26 cellular contexts compared by ENCODE assay signal in the genomic region with DNA sequence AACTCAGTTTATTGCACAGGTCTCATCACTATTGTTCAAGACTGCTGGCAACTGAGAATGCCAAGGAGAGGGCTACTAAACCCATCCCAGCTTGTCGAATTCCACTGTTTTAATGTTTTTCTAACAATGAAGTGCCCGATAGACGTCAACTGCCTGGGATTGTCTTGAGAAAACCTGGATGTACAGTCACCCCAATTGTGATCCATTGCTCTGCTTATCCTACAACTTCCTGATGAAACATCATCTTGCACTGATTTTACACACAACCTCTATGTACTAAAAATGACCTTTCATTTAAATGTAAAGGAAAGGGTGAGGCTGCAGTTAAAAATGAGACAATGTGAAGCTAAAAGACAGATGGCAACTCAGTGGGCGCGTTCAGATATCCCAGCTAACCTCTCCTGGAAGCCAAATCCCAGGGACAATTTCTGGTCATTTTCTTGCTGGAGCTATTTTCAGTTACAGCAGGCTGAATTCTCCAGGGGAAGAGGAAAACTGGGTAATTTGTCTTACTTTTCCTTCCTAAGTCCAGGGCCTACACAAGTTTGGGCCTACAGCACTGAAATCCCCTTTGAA.
DNase-seq lines count a peak whose midpoint lies in the region; ATAC-seq and TF ChIP-seq lines count a peak whose summit lies in the region.
"Had no signal": no experiment of that assay in that cellular context is flagged by ENCODE, and none has a peak within 500 bp of the region (broad histone marks: within the 10 kb centered on the region; RNA-seq: fewer than 3 reads in every experiment).

No MANE protein-coding gene starts in this region.

- H3K36me3 ChIP-seq in heart left ventricle (no peaks in the 10 kb centered on the region), neural progenitor cell (no peaks in the 10 kb centered on the region), HAP-1 (replicated peaks) (no peaks in the 10 kb centered on the region)

- H3K4me2 ChIP-seq in neural progenitor cell: no peak overlapping the region
- H3K4me2 ChIP-seq: KMS-11 had no signal

- no peaks in the 10 kb centered on the region for H3K36me3 Mint-ChIP-seq in neural progenitor cell
- H3K36me3 Mint-ChIP-seq: CD8-positive, alpha-beta T cell had no signal

- H2AFZ ChIP-seq in neural progenitor cell (replicated peaks): peak overlapping the region; percentile 42

- H3K27ac ChIP-seq in heart left ventricle: peak overlapping the region in 10 of 12 donors; percentile 11 to 62 (median 40)
- H3K27ac ChIP-seq in neural progenitor cell: no peak overlapping the region
- H3K27ac ChIP-seq: 22Rv1, C4-2B, KMS-11, SK-N-MC had no signal

- TF ChIP-seq POLR2A in heart left ventricle (IDR thresholded peaks at IDR 0.05): no peak

- no peaks in the 10 kb centered on the region for H3K9me3 Mint-ChIP-seq in neural progenitor cell
- H3K9me3 Mint-ChIP-seq: CD8-positive, alpha-beta T cell had no signal

- peaks cover 2% of the 10 kb centered on the region for H3K27me3 Mint-ChIP-seq in neural progenitor cell (ENCODE audit: insufficient read depth, low read depth)
- H3K27me3 Mint-ChIP-seq: B cell had no signal

- peaks cover 0 to 21% (median 10%) of the 10 kb centered on the region in 12 donors for H3K4me1 ChIP-seq in heart left ventricle
- H3K4me1 ChIP-seq in neural progenitor cell: no peaks in the 10 kb centered on the region
- no peaks in the 10 kb centered on the region for H3K4me1 ChIP-seq in HAP-1
- H3K4me1 ChIP-seq: Caco-2 had no signal

- no peaks in the 10 kb centered on the region for H3K27me3 ChIP-seq in heart left ventricle
- H3K27me3 ChIP-seq in neural progenitor cell: no peaks in the 10 kb centered on the region
- no peaks in the 10 kb centered on the region for H3K27me3 ChIP-seq in HAP-1 (ENCODE audit: low read depth)

- H4K20me1 ChIP-seq in neural progenitor cell (ENCODE audit: low read depth): no peaks in the 10 kb centered on the region

- ATAC-seq in heart left ventricle (peak in 2 of 4 donors; percentile 46 to 81), HG03280 (IDR thresholded peaks at IDR 0.05; ENCODE audit: unreplicated experiment) (no peak)
- ATAC-seq: CD8-positive, alpha-beta T cell had no signal

- 50 to 65% (median 56%) methylated on average over 5 of the region's 5 CpGs for WGBS in heart left ventricle, 4 donors

- in situ Hi-C loops in HAP-1 (cut with MboI; ENCODE audit: low sequenced_read_pairs): no loop called here

- H3K9ac ChIP-seq in neural progenitor cell: no peak overlapping the region
- H3K9ac ChIP-seq: KMS-11 had no signal

- H3F3A ChIP-seq in neural progenitor cell (ENCODE audit: low read depth): no peaks in the 10 kb centered on the region

- peaks cover under 1% of the 10 kb centered on the region for H3K4me1 Mint-ChIP-seq in neural progenitor cell
- H3K4me1 Mint-ChIP-seq: B cell had no signal

- H3K27ac Mint-ChIP-seq in neural progenitor cell: no peak overlapping the region
- H3K27ac Mint-ChIP-seq: B cell; CD8-positive, alpha-beta T cell had no signal

- DNase-seq in heart left ventricle (no peak), cardiac septum (ENCODE audit: low spot score) (no peak), NCI-H69 (lab: John Stamatoyannopoulos, UW) (peak; percentile 23), dermis blood vessel endothelial cell (peak; percentile 61), neural progenitor cell (ENCODE audit: low spot score) (no peak), HAP-1 (ENCODE audit: low spot score in 2 of 2) (no peak)
- DNase-seq in activated CD8-positive, alpha-beta memory T cell treated with anti-CD3 and anti-CD28 coated beads for 24 hours: no peak
- DNase-seq: Caco-2; CD8-positive, alpha-beta T cell; DMS79; EL; GF-D8; MM.1S; NCI-H2029; NCI-H446; NCI-H524 treated with DMSO at 0.1 percent for 48 hours; NCI-H82; NK-92 treated with Interleukin-12 subunit alpha and Interleukin-12 subunit beta, amount 100 ng/mL, for 24 hours; RPMI8226; SHP77 treated with DMSO at 0.1 percent for 48 hours had no signal

- TF ChIP-seq CTCF in heart left ventricle (IDR thresholded peaks at IDR 0.05) (no peak), neural progenitor cell (IDR thresholded peaks at IDR 0.05) (no peak)

- H3K9me3 ChIP-seq in heart left ventricle (no peaks in the 10 kb centered on the region), neural progenitor cell (ENCODE audit: low read depth) (no peaks in the 10 kb centered on the region), HAP-1 (no peaks in the 10 kb centered on the region)
- H3K9me3 ChIP-seq: Caco-2 had no signal

- intact Hi-C loops in heart left ventricle (cut with DNase I): loop anchor here in 1 of 10 donors (5.0 kb wide), 1 partner anchor 95 kb away; no protein-coding TSS in a partner anchor
- intact Hi-C loops in cardiac septum (cut with DNase I): no loop called here

- H3K79me2 ChIP-seq in neural progenitor cell (ENCODE audit: low read depth): no peaks in the 10 kb centered on the region

- H3K4me3 Mint-ChIP-seq in neural progenitor cell: no peak overlapping the region
- H3K4me3 Mint-ChIP-seq: B cell; CD8-positive, alpha-beta T cell had no signal

- H3K4me3 ChIP-seq in heart left ventricle (no peak overlapping the region), neural progenitor cell (no peak overlapping the region), HAP-1 (no peak overlapping the region)
- H3K4me3 ChIP-seq: SK-N-MC had no signal

Comparison
In these comparisons a context has a peak if more than half of its experiments do, and no peak if none do; other contexts are left out.
1. DNase-seq: peak in NCI-H69 (single experiment) and dermis blood vessel endothelial cell (single experiment); none in heart left ventricle (0 of 5), cardiac septum (single experiment), neural progenitor cell (single experiment), HAP-1 (0 of 2) and activated CD8-positive, alpha-beta memory T cell treated with anti-CD3 and anti-CD28 coated beads for 24 hours (single experiment).